ENCODE assay signal across 8 cellular contexts in genomic region chr2:113889471-113890252, GRCh38. TPM values are rescaled to one million over a fixed set of nuclear protein-coding genes. Genes with fewer than 3 reads are reported as not detected.
DNase-seq lines count a peak whose midpoint lies in the region; ATAC-seq and TF ChIP-seq lines count a peak whose summit lies in the region.

TSS of gene ACTR3 (plus strand) at chr2:113890089. CDS start at chr2:113890280, 191 bp downstream.

- peak within 1 kb of the TSS; percentile 96 to 100 (median 99) for H3K27ac Mint-ChIP-seq in CD14-positive monocyte
- peak within 1 kb of the TSS; percentile 98 for H3K27ac Mint-ChIP-seq in dendritic cell treated with granulocyte-macrophage colony-stimulating factor and Interleukin-4, amounts not matched to agents 40 ng/mL and 50 ng/mL, for 4 days

- H3K36me3 Mint-ChIP-seq in CD14-positive monocyte, result peaks cover 19 to 27% of the 10 kb centered on the region in 2 donors
- peaks cover 53% of the 10 kb centered on the region for H3K36me3 Mint-ChIP-seq in dendritic cell treated with granulocyte-macrophage colony-stimulating factor and Interleukin-4, amounts not matched to agents 40 ng/mL and 50 ng/mL, for 4 days (ENCODE audit: low read depth)

- ATAC-seq in GM19395 (IDR thresholded peaks at IDR 0.05; ENCODE audit: unreplicated experiment) (peak; percentile 51), HG03565 (IDR thresholded peaks at IDR 0.05; ENCODE audit: unreplicated experiment) (peak; percentile 39), left lobe of liver (peak; percentile 90)

- peak within 1 kb of the TSS; percentile 96 to 100 for H3K4me3 Mint-ChIP-seq in CD14-positive monocyte
- H3K4me3 Mint-ChIP-seq in dendritic cell treated with granulocyte-macrophage colony-stimulating factor and Interleukin-4, amounts not matched to agents 40 ng/mL and 50 ng/mL, for 4 days, result peak within 1 kb of the TSS; percentile 96

- peaks cover 0 to 3% (median 0%) of the 10 kb centered on the region in 7 donors for H3K9me3 Mint-ChIP-seq in CD14-positive monocyte
- H3K9me3 Mint-ChIP-seq in dendritic cell treated with granulocyte-macrophage colony-stimulating factor and Interleukin-4, amounts not matched to agents 40 ng/mL and 50 ng/mL, for 4 days, result no peaks in the 10 kb centered on the region

- peaks cover 70% of the 10 kb centered on the region for H3K4me1 Mint-ChIP-seq in CD14-positive monocyte
- peaks cover 70% of the 10 kb centered on the region for H3K4me1 Mint-ChIP-seq in dendritic cell treated with granulocyte-macrophage colony-stimulating factor and Interleukin-4, amounts not matched to agents 40 ng/mL and 50 ng/mL, for 4 days (ENCODE audit: low read depth)

- intact Hi-C loops in CD14-positive monocyte (cut with micrococcal nuclease), result loop anchor here (5.0 to 10.0 kb wide), 3 partner anchors 32 to 135 kb away; partner anchors contain the start of gene SLC35F5 (in 1 of the 2)
- intact Hi-C loops in dendritic cell treated with granulocyte-macrophage colony-stimulating factor and Interleukin-4, amounts not matched to agents 40 ng/mL and 50 ng/mL, for 4 days (cut with micrococcal nuclease), result loop anchor here (1.0 to 2.0 kb wide), 2 partner anchors 30 to 133 kb away; partner anchors contain the start of gene SLC35F5

- H3K27me3 Mint-ChIP-seq in CD14-positive monocyte (ENCODE audit: low read depth in 3 of 3), result peaks cover 0 to 2% (median 0%) of the 10 kb centered on the region in 3 donors
- no peaks in the 10 kb centered on the region for H3K27me3 Mint-ChIP-seq in dendritic cell treated with granulocyte-macrophage colony-stimulating factor and Interleukin-4, amounts not matched to agents 40 ng/mL and 50 ng/mL, for 4 days

- TF ChIP-seq CTCF in CD14-positive monocyte (IDR thresholded peaks at IDR 0.05), result no peak

- DNase-seq in CD14-positive monocyte (ENCODE audit: low spot score) (peak; percentile 99), NCI-H774 (lab: John Stamatoyannopoulos, UW) (peak; percentile 99), left lobe of liver (ENCODE audit: low spot score) (peak; percentile 99)
- peak; percentile 97 to 98 for DNase-seq in activated CD4-positive, alpha-beta T cell treated with anti-CD3 and anti-CD28 coated beads, Interleukin-2, amount 50 U/mL, for 4 hours
- DNase-seq in stimulated activated CD4-positive, alpha-beta T cell treated with anti-CD3 and anti-CD28 coated beads, Interleukin-2, amount 100 ng/mL, for 4 hours (ENCODE audit: low read depth), result peak; percentile 96

RNA-seq across cellular contexts. Expression of gene ACTR3, which starts in this region (rescaled TPM):
- 100 to 1,000 TPM; 464 to 557 TPM for polyA plus RNA-seq in CD14-positive monocyte
- 64.3 TPM for total RNA-seq in left lobe of liver

Comparison
In these comparisons a context has a peak if more than half of its experiments do, and no peak if none do; other contexts are left out.
1. Peak in every context shown above with its lines: DNase-seq and ATAC-seq.
2. ATAC-seq: peak in every context shown above with its lines; median percentile 90 in left lobe of liver; 51 in GM19395; 39 in HG03565.